4 cellular contexts compared by ENCODE assay signal in the genomic region with DNA sequence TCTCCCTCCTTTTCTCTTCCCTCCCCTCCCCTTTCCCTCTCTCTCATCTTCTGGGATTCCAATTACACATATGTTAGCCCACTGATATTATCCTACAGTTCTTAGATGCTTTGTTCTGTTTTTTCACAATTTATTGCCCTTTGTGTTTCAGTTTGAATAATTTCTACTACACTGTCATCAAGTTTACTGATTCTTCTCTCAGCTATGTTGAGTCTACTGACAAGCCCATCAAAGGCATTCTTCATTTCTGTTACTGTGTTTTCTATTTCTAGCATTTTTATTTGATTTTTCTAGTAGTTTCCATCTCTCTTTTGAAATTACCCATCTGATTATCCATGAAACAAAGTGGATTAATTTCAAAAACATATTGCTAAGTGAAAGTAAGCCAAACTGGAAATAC.
A peak's percentile ranks its signal among the peaks of the same experiment; 100 is the strongest.
TF ChIP-seq lines count a peak whose summit lies in the region.

No MANE protein-coding gene starts in this region.

TF ChIP-seq in SK-N-SH treated with all-trans-retinoic acid at 6 μM for 48 hours, 23 proteins besides CTCF, POLR2A, EP300 and RAD21:
- TF ChIP-seq ZC3H10 (CRISPR knock-in tag; IDR thresholded peaks at IDR 0.05): no peak
- TF ChIP-seq ZFP30 (CRISPR knock-in tag; IDR thresholded peaks at IDR 0.05): peak; percentile 86

TF ChIP-seq in SK-N-SH, 30 proteins besides CTCF, POLR2A, EP300 and RAD21:
- TF ChIP-seq, protein P1, sequence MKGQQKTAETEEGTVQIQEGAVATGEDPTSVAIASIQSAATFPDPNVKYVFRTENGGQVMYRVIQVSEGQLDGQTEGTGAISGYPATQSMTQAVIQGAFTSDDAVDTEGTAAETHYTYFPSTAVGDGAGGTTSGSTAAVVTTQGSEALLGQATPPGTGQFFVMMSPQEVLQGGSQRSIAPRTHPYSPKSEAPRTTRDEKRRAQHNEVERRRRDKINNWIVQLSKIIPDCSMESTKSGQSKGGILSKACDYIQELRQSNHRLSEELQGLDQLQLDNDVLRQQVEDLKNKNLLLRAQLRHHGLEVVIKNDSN (IDR thresholded peaks at IDR 0.05; ENCODE audit: borderline replicate concordance, low read depth): no peak
- TF ChIP-seq, protein P2, sequence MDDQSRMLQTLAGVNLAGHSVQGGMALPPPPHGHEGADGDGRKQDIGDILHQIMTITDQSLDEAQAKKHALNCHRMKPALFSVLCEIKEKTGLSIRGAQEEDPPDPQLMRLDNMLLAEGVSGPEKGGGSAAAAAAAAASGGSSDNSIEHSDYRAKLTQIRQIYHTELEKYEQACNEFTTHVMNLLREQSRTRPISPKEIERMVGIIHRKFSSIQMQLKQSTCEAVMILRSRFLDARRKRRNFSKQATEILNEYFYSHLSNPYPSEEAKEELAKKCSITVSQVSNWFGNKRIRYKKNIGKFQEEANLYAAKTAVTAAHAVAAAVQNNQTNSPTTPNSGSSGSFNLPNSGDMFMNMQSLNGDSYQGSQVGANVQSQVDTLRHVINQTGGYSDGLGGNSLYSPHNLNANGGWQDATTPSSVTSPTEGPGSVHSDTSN (IDR thresholded peaks at IDR 0.05): no peak
- no peak for TF ChIP-seq FOXJ3 (CRISPR knock-in tag; IDR thresholded peaks at IDR 0.05)
- TF ChIP-seq SIN3A (IDR thresholded peaks at IDR 0.05; ENCODE audit: borderline replicate concordance, low read depth, low read length): no peak
- TF ChIP-seq FOXM1 (IDR thresholded peaks at IDR 0.05; ENCODE audit: low read depth): no peak
- no peak for TF ChIP-seq TCF12 (IDR thresholded peaks at IDR 0.05)
- TF ChIP-seq, protein P3, sequence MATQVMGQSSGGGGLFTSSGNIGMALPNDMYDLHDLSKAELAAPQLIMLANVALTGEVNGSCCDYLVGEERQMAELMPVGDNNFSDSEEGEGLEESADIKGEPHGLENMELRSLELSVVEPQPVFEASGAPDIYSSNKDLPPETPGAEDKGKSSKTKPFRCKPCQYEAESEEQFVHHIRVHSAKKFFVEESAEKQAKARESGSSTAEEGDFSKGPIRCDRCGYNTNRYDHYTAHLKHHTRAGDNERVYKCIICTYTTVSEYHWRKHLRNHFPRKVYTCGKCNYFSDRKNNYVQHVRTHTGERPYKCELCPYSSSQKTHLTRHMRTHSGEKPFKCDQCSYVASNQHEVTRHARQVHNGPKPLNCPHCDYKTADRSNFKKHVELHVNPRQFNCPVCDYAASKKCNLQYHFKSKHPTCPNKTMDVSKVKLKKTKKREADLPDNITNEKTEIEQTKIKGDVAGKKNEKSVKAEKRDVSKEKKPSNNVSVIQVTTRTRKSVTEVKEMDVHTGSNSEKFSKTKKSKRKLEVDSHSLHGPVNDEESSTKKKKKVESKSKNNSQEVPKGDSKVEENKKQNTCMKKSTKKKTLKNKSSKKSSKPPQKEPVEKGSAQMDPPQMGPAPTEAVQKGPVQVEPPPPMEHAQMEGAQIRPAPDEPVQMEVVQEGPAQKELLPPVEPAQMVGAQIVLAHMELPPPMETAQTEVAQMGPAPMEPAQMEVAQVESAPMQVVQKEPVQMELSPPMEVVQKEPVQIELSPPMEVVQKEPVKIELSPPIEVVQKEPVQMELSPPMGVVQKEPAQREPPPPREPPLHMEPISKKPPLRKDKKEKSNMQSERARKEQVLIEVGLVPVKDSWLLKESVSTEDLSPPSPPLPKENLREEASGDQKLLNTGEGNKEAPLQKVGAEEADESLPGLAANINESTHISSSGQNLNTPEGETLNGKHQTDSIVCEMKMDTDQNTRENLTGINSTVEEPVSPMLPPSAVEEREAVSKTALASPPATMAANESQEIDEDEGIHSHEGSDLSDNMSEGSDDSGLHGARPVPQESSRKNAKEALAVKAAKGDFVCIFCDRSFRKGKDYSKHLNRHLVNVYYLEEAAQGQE (IDR thresholded peaks at IDR 0.05; ENCODE audit: low read depth, low read length): no peak
- no peak for TF ChIP-seq POLR2AphosphoS5 (IDR thresholded peaks at IDR 0.05; ENCODE audit: low read depth, low read length)
- TF ChIP-seq EZH2phosphoT487 (IDR thresholded peaks at IDR 0.05; ENCODE audit: borderline replicate concordance, low read depth): no peak
- TF ChIP-seq TAF1 (IDR thresholded peaks at IDR 0.05; ENCODE audit: borderline replicate concordance, low read depth, low read length): no peak
- TF ChIP-seq NRF1 (IDR thresholded peaks at IDR 0.05; ENCODE audit: low read depth, low read length): no peak
- no peak for TF ChIP-seq MXI1 (IDR thresholded peaks at IDR 0.05; ENCODE audit: low read depth, low read length)
- no peak for TF ChIP-seq CHD2 (IDR thresholded peaks at IDR 0.05; ENCODE audit: low read length, partially characterized antibody)
- TF ChIP-seq RXRA (IDR thresholded peaks at IDR 0.05; ENCODE audit: borderline replicate concordance, low read depth): no peak

TF ChIP-seq in HCT116, 20 proteins besides CTCF, POLR2A, EP300 and RAD21:
- TF ChIP-seq, protein P4, sequence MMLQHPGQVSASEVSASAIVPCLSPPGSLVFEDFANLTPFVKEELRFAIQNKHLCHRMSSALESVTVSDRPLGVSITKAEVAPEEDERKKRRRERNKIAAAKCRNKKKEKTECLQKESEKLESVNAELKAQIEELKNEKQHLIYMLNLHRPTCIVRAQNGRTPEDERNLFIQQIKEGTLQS (IDR thresholded peaks at IDR 0.05): no peak
- TF ChIP-seq CBX3 (IDR thresholded peaks at IDR 0.05; ENCODE audit: low read depth) (peak; percentile 38; the same call in 1 of the 2 replicates), JUND (IDR thresholded peaks at IDR 0.05) (no peak), EGR1 (IDR thresholded peaks at IDR 0.05; ENCODE audit: low read depth) (no peak)

TF ChIP-seq in K562, 482 proteins besides CTCF, POLR2A, EP300 and RAD21 (continues in another document):
- TF ChIP-seq POLR2AphosphoS5 (IDR thresholded peaks at IDR 0.05; ENCODE audit: control insufficient read depth, insufficient read depth, low read depth, low read length): no peak
- TF ChIP-seq, protein P5, sequence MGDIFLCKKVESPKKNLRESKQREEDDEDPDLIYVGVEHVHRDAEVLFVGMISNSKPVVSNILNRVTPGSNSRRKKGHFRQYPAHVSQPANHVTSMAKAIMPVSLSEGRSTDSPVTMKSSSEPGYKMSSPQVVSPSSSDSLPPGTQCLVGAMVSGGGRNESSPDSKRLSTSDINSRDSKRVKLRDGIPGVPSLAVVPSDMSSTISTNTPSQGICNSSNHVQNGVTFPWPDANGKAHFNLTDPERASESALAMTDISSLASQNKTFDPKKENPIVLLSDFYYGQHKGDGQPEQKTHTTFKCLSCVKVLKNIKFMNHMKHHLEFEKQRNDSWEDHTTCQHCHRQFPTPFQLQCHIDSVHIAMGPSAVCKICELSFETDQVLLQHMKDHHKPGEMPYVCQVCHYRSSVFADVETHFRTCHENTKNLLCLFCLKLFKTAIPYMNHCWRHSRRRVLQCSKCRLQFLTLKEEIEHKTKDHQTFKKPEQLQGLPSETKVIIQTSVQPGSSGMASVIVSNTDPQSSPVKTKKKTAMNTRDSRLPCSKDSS (IDR thresholded peaks at IDR 0.05; ENCODE audit: low read depth, partially characterized antibody): peak; percentile 68
- 0 out of 2 replicates have a peak, but pooled peaks have one; percentile 36 for TF ChIP-seq TRIM28 (IDR thresholded peaks at IDR 0.05)
- TF ChIP-seq EGR1 (conservative IDR thresholded peaks at IDR 0.05): no peak
- TF ChIP-seq, protein P6, sequence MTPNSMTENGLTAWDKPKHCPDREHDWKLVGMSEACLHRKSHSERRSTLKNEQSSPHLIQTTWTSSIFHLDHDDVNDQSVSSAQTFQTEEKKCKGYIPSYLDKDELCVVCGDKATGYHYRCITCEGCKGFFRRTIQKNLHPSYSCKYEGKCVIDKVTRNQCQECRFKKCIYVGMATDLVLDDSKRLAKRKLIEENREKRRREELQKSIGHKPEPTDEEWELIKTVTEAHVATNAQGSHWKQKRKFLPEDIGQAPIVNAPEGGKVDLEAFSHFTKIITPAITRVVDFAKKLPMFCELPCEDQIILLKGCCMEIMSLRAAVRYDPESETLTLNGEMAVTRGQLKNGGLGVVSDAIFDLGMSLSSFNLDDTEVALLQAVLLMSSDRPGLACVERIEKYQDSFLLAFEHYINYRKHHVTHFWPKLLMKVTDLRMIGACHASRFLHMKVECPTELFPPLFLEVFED (CRISPR knock-in tag; conservative IDR thresholded peaks at IDR 0.05): no peak
- TF ChIP-seq, protein P7, sequence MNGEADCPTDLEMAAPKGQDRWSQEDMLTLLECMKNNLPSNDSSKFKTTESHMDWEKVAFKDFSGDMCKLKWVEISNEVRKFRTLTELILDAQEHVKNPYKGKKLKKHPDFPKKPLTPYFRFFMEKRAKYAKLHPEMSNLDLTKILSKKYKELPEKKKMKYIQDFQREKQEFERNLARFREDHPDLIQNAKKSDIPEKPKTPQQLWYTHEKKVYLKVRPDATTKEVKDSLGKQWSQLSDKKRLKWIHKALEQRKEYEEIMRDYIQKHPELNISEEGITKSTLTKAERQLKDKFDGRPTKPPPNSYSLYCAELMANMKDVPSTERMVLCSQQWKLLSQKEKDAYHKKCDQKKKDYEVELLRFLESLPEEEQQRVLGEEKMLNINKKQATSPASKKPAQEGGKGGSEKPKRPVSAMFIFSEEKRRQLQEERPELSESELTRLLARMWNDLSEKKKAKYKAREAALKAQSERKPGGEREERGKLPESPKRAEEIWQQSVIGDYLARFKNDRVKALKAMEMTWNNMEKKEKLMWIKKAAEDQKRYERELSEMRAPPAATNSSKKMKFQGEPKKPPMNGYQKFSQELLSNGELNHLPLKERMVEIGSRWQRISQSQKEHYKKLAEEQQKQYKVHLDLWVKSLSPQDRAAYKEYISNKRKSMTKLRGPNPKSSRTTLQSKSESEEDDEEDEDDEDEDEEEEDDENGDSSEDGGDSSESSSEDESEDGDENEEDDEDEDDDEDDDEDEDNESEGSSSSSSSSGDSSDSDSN (IDR thresholded peaks at IDR 0.05; ENCODE audit: borderline replicate concordance in 1 of 2, low read depth in 2 of 2, low read length in 2 of 2): no peak
- TF ChIP-seq THRAP3 (IDR thresholded peaks at IDR 0.05; ENCODE audit: borderline replicate concordance): no peak
- TF ChIP-seq ZNF143 (CRISPR knock-in tag; IDR thresholded peaks at IDR 0.05): no peak
- TF ChIP-seq, protein P8, sequence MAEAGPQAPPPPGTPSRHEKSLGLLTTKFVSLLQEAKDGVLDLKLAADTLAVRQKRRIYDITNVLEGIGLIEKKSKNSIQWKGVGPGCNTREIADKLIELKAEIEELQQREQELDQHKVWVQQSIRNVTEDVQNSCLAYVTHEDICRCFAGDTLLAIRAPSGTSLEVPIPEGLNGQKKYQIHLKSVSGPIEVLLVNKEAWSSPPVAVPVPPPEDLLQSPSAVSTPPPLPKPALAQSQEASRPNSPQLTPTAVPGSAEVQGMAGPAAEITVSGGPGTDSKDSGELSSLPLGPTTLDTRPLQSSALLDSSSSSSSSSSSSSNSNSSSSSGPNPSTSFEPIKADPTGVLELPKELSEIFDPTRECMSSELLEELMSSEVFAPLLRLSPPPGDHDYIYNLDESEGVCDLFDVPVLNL (CRISPR knock-in tag; IDR thresholded peaks at IDR 0.05; ENCODE audit: low read depth): no peak
- TF ChIP-seq CBX2 (IDR thresholded peaks at IDR 0.05; ENCODE audit: insufficient read depth, low read length, poor library complexity, severe bottlenecking): no peak
- 0 out of 2 replicates have a peak, but pooled peaks have one; percentile 28 for TF ChIP-seq CBX5 (IDR thresholded peaks at IDR 0.05; ENCODE audit: borderline replicate concordance, low read depth)
- TF ChIP-seq ZNF408 (CRISPR knock-in tag; IDR thresholded peaks at IDR 0.05; ENCODE audit: low read depth): no peak
- no peak for TF ChIP-seq ZFX (CRISPR knock-in tag; IDR thresholded peaks at IDR 0.05)
- TF ChIP-seq, protein P9, sequence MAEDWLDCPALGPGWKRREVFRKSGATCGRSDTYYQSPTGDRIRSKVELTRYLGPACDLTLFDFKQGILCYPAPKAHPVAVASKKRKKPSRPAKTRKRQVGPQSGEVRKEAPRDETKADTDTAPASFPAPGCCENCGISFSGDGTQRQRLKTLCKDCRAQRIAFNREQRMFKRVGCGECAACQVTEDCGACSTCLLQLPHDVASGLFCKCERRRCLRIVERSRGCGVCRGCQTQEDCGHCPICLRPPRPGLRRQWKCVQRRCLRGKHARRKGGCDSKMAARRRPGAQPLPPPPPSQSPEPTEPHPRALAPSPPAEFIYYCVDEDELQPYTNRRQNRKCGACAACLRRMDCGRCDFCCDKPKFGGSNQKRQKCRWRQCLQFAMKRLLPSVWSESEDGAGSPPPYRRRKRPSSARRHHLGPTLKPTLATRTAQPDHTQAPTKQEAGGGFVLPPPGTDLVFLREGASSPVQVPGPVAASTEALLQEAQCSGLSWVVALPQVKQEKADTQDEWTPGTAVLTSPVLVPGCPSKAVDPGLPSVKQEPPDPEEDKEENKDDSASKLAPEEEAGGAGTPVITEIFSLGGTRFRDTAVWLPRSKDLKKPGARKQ (CRISPR knock-in tag; IDR thresholded peaks at IDR 0.05): no peak
- TF ChIP-seq CBX3 (IDR thresholded peaks at IDR 0.05; ENCODE audit: borderline replicate concordance in 1 of 2, low read length in 2 of 2): 0 out of 3 replicates have a peak, but pooled peaks of 1 of the 2 experiments have one; percentile 41
- TF ChIP-seq ZNF232 (CRISPR knock-in tag; IDR thresholded peaks at IDR 0.05): no peak
- TF ChIP-seq ZNF197 (CRISPR knock-in tag; IDR thresholded peaks at IDR 0.05; ENCODE audit: low read depth): no peak
- TF ChIP-seq RFX5 (IDR thresholded peaks at IDR 0.05; ENCODE audit: low read depth, low read length): no peak
- TF ChIP-seq, protein P10, sequence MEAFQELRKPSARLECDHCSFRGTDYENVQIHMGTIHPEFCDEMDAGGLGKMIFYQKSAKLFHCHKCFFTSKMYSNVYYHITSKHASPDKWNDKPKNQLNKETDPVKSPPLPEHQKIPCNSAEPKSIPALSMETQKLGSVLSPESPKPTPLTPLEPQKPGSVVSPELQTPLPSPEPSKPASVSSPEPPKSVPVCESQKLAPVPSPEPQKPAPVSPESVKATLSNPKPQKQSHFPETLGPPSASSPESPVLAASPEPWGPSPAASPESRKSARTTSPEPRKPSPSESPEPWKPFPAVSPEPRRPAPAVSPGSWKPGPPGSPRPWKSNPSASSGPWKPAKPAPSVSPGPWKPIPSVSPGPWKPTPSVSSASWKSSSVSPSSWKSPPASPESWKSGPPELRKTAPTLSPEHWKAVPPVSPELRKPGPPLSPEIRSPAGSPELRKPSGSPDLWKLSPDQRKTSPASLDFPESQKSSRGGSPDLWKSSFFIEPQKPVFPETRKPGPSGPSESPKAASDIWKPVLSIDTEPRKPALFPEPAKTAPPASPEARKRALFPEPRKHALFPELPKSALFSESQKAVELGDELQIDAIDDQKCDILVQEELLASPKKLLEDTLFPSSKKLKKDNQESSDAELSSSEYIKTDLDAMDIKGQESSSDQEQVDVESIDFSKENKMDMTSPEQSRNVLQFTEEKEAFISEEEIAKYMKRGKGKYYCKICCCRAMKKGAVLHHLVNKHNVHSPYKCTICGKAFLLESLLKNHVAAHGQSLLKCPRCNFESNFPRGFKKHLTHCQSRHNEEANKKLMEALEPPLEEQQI (IDR thresholded peaks at IDR 0.05): no peak
- TF ChIP-seq NR3C1 (CRISPR knock-in tag; IDR thresholded peaks at IDR 0.05): no peak
- TF ChIP-seq, protein P11, sequence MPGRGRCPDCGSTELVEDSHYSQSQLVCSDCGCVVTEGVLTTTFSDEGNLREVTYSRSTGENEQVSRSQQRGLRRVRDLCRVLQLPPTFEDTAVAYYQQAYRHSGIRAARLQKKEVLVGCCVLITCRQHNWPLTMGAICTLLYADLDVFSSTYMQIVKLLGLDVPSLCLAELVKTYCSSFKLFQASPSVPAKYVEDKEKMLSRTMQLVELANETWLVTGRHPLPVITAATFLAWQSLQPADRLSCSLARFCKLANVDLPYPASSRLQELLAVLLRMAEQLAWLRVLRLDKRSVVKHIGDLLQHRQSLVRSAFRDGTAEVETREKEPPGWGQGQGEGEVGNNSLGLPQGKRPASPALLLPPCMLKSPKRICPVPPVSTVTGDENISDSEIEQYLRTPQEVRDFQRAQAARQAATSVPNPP (IDR thresholded peaks at IDR 0.05; ENCODE audit: borderline replicate concordance, insufficient read depth, insufficient read length): no peak
- no peak for TF ChIP-seq TAF9B (IDR thresholded peaks at IDR 0.05; ENCODE audit: partially characterized antibody)
- TF ChIP-seq PTTG1 (tag; IDR thresholded peaks at IDR 0.05; ENCODE audit: low read depth): no peak
- TF ChIP-seq NFYB (IDR thresholded peaks at IDR 0.05; ENCODE audit: extremely low read depth, insufficient read length): no peak
- no peak for TF ChIP-seq SRSF7 (optimal IDR thresholded peaks at IDR 0.05; ENCODE audit: low read depth, low read length)
- TF ChIP-seq NCOA1 (IDR thresholded peaks at IDR 0.05; ENCODE audit: low read depth): no peak
- TF ChIP-seq ADNP (tag; IDR thresholded peaks at IDR 0.05): no peak
- no peak for TF ChIP-seq GATA2 (CRISPR knock-in tag; IDR thresholded peaks at IDR 0.05)
